In genomic region chr17:35063514-35064223, GRCh38 we compare ENCODE assay signal across 1 cellular context.
TF ChIP-seq lines count a peak whose summit lies in the region.

Gene RFFL, minus strand, starts transcription at chr17:35063707. Its CDS starts 37,154 bp downstream, at chr17:35026553.

TF ChIP-seq in HepG2, 621 proteins besides CTCF, POLR2A, EP300 and RAD21 (continued from another document and continues in another):
- TF ChIP-seq ZBED4 (CRISPR knock-in tag; IDR thresholded peaks at IDR 0.05; ENCODE audit: borderline replicate concordance) = peak; percentile 42; the same call in 1 of the 2 replicates
- TF ChIP-seq, protein P1, sequence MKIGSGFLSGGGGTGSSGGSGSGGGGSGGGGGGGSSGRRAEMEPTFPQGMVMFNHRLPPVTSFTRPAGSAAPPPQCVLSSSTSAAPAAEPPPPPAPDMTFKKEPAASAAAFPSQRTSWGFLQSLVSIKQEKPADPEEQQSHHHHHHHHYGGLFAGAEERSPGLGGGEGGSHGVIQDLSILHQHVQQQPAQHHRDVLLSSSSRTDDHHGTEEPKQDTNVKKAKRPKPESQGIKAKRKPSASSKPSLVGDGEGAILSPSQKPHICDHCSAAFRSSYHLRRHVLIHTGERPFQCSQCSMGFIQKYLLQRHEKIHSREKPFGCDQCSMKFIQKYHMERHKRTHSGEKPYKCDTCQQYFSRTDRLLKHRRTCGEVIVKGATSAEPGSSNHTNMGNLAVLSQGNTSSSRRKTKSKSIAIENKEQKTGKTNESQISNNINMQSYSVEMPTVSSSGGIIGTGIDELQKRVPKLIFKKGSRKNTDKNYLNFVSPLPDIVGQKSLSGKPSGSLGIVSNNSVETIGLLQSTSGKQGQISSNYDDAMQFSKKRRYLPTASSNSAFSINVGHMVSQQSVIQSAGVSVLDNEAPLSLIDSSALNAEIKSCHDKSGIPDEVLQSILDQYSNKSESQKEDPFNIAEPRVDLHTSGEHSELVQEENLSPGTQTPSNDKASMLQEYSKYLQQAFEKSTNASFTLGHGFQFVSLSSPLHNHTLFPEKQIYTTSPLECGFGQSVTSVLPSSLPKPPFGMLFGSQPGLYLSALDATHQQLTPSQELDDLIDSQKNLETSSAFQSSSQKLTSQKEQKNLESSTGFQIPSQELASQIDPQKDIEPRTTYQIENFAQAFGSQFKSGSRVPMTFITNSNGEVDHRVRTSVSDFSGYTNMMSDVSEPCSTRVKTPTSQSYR (CRISPR knock-in tag; IDR thresholded peaks at IDR 0.05; ENCODE audit: borderline replicate concordance) = peak; percentile 23; the same call in 1 of the 2 replicates
- TF ChIP-seq PAXIP1 (CRISPR knock-in tag; conservative IDR thresholded peaks at IDR 0.05) = peak; percentile 88
- TF ChIP-seq HNF4G (IDR thresholded peaks at IDR 0.05; ENCODE audit: borderline replicate concordance, low read depth, low read length) = no peak
- TF ChIP-seq HNF4G (CRISPR knock-in tag; IDR thresholded peaks at IDR 0.05; ENCODE audit: borderline replicate concordance, low read depth) = peak; percentile 79; the same call in 1 of the 2 replicates
- peak in 1 of 2 experiments; percentile 73; a peak in 2 of 4 replicates for TF ChIP-seq KLF16 (CRISPR knock-in tag; IDR thresholded peaks at IDR 0.05)
- TF ChIP-seq KDM5B (CRISPR knock-in tag; IDR thresholded peaks at IDR 0.05; ENCODE audit: borderline replicate concordance) = peak; percentile 54; the same call in 1 of the 2 replicates
- peak; percentile 77; the same call in 1 of the 2 replicates for TF ChIP-seq ZKSCAN8 (CRISPR knock-in tag; IDR thresholded peaks at IDR 0.05; ENCODE audit: borderline replicate concordance)
- TF ChIP-seq, protein P2, sequence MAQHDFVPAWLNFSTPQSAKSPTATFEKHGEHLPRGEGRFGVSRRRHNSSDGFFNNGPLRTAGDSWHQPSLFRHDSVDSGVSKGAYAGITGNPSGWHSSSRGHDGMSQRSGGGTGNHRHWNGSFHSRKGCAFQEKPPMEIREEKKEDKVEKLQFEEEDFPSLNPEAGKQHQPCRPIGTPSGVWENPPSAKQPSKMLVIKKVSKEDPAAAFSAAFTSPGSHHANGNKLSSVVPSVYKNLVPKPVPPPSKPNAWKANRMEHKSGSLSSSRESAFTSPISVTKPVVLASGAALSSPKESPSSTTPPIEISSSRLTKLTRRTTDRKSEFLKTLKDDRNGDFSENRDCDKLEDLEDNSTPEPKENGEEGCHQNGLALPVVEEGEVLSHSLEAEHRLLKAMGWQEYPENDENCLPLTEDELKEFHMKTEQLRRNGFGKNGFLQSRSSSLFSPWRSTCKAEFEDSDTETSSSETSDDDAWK (CRISPR knock-in tag; IDR thresholded peaks at IDR 0.05) = no peak
- TF ChIP-seq, protein P3, sequence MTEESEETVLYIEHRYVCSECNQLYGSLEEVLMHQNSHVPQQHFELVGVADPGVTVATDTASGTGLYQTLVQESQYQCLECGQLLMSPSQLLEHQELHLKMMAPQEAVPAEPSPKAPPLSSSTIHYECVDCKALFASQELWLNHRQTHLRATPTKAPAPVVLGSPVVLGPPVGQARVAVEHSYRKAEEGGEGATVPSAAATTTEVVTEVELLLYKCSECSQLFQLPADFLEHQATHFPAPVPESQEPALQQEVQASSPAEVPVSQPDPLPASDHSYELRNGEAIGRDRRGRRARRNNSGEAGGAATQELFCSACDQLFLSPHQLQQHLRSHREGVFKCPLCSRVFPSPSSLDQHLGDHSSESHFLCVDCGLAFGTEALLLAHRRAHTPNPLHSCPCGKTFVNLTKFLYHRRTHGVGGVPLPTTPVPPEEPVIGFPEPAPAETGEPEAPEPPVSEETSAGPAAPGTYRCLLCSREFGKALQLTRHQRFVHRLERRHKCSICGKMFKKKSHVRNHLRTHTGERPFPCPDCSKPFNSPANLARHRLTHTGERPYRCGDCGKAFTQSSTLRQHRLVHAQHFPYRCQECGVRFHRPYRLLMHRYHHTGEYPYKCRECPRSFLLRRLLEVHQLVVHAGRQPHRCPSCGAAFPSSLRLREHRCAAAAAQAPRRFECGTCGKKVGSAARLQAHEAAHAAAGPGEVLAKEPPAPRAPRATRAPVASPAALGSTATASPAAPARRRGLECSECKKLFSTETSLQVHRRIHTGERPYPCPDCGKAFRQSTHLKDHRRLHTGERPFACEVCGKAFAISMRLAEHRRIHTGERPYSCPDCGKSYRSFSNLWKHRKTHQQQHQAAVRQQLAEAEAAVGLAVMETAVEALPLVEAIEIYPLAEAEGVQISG (CRISPR knock-in tag; IDR thresholded peaks at IDR 0.05) = peak; percentile 90
- TF ChIP-seq GMEB1 (CRISPR knock-in tag; IDR thresholded peaks at IDR 0.05; ENCODE audit: borderline replicate concordance) = peak; percentile 32; the same call in 1 of the 2 replicates
- TF ChIP-seq ZEB1 (IDR thresholded peaks at IDR 0.05; ENCODE audit: insufficient replicate concordance, low read depth) = peak; percentile 55
- no peak for TF ChIP-seq ZNF230 (CRISPR knock-in tag; IDR thresholded peaks at IDR 0.05)
- TF ChIP-seq ZFP36L1 (CRISPR knock-in tag; IDR thresholded peaks at IDR 0.05) = peak; percentile 70; the same call in 1 of the 2 replicates
- TF ChIP-seq ERF (CRISPR knock-in tag; IDR thresholded peaks at IDR 0.05) = peak; percentile 77
- TF ChIP-seq IRF2 (CRISPR knock-in tag; IDR thresholded peaks at IDR 0.05) = peak; percentile 74; the same call in 1 of the 2 replicates
- peak; percentile 30; the same call in 1 of the 2 replicates for TF ChIP-seq ZNF121 (CRISPR knock-in tag; IDR thresholded peaks at IDR 0.05)
- TF ChIP-seq PRDM10 (CRISPR knock-in tag; IDR thresholded peaks at IDR 0.05; ENCODE audit: low read depth) = peak; percentile 90
- TF ChIP-seq ZFP1 (CRISPR knock-in tag; IDR thresholded peaks at IDR 0.05) = peak; percentile 58; the same call in 1 of the 2 replicates
- TF ChIP-seq ZSCAN21 (CRISPR knock-in tag; IDR thresholded peaks at IDR 0.05; ENCODE audit: borderline replicate concordance) = peak; percentile 92
- no peak for TF ChIP-seq CREB1 (IDR thresholded peaks at IDR 0.05)
- peak; percentile 37; the same call in 1 of the 2 replicates for TF ChIP-seq CREB1 (CRISPR knock-in tag; IDR thresholded peaks at IDR 0.05)
- TF ChIP-seq ZNF800 (CRISPR knock-in tag; IDR thresholded peaks at IDR 0.05) = peak; percentile 80
- peak; percentile 52; the same call in 1 of the 2 replicates for TF ChIP-seq BORCS8-MEF2B (CRISPR knock-in tag; IDR thresholded peaks at IDR 0.05)
- TF ChIP-seq, protein P4, sequence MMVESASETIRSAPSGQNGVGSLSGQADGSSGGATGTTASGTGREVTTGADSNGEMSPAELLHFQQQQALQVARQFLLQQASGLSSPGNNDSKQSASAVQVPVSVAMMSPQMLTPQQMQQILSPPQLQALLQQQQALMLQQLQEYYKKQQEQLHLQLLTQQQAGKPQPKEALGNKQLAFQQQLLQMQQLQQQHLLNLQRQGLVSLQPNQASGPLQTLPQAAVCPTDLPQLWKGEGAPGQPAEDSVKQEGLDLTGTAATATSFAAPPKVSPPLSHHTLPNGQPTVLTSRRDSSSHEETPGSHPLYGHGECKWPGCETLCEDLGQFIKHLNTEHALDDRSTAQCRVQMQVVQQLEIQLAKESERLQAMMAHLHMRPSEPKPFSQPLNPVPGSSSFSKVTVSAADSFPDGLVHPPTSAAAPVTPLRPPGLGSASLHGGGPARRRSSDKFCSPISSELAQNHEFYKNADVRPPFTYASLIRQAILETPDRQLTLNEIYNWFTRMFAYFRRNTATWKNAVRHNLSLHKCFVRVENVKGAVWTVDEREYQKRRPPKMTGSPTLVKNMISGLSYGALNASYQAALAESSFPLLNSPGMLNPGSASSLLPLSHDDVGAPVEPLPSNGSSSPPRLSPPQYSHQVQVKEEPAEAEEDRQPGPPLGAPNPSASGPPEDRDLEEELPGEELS (CRISPR knock-in tag; IDR thresholded peaks at IDR 0.05) = peak; percentile 98
- no peak for TF ChIP-seq ZNF543 (CRISPR knock-in tag; IDR thresholded peaks at IDR 0.05)
- TF ChIP-seq HIVEP1 (CRISPR knock-in tag; IDR thresholded peaks at IDR 0.05) = peak; percentile 65; the same call in 1 of the 2 replicates
